ENCODE assay signal across 8 cellular contexts in genomic region chr12:50572275-50572674, GRCh38.
DNase-seq lines count a peak whose midpoint lies in the region; ATAC-seq, FAIRE-seq and TF ChIP-seq lines count a peak whose summit lies in the region.

No MANE protein-coding gene starts in this region.

- WGBS in right cardiac atrium, result 38% methylated on average over 1 of the region's 1 CpG
- 66 to 97% (median 78%) methylated on average over 1 of the region's 1 CpG for WGBS in small intestine, 3 donors

- H3K27ac Mint-ChIP-seq in WTC11, result peak overlapping the region; percentile 9
- no peak overlapping the region for H3K27ac Mint-ChIP-seq in activated T-cell treated with anti-CD3 and anti-CD28 coated beads, Interleukin-2, amount 50 U/mL, for 24 hours

- H3K9me3 Mint-ChIP-seq in WTC11, result no peaks in the 10 kb centered on the region; the same call in 1 of the 2 replicates
- peaks cover 3% of the 10 kb centered on the region for H3K9me3 Mint-ChIP-seq in activated T-cell treated with anti-CD3 and anti-CD28 coated beads, Interleukin-2, amount 50 U/mL, for 24 hours

- H3K27ac ChIP-seq in right cardiac atrium (ENCODE audit: low read length) (no peak overlapping the region), small intestine (ENCODE audit: low read depth in 1 of 2, low read length in 1 of 2) (no peak overlapping the region)

- no peaks in the 10 kb centered on the region for H3K36me3 ChIP-seq in small intestine (ENCODE audit: control insufficient read depth in 2 of 2, insufficient read depth in 2 of 2, low read length in 2 of 2)

- H3K36me3 Mint-ChIP-seq in WTC11, result no peaks in the 10 kb centered on the region
- peaks cover 1% of the 10 kb centered on the region for H3K36me3 Mint-ChIP-seq in activated T-cell treated with anti-CD3 and anti-CD28 coated beads, Interleukin-2, amount 50 U/mL, for 24 hours (ENCODE audit: low read depth)

- H3K4me3 ChIP-seq in right cardiac atrium (ENCODE audit: low read length) (no peak overlapping the region), small intestine (ENCODE audit: low read depth in 1 of 2, low read length in 2 of 2) (no peak overlapping the region)

- H3K4me3 Mint-ChIP-seq in WTC11, result no peak overlapping the region
- H3K4me3 Mint-ChIP-seq in activated T-cell treated with anti-CD3 and anti-CD28 coated beads, Interleukin-2, amount 50 U/mL, for 24 hours, result no peak overlapping the region

- H3K4me1 ChIP-seq in right cardiac atrium (ENCODE audit: control insufficient read depth, insufficient read depth, low read length) (peaks cover 17% of the 10 kb centered on the region), small intestine (ENCODE audit: control insufficient read depth in 2 of 2, insufficient read depth in 1 of 2, low read depth in 1 of 2, low read length in 1 of 2) (peaks cover 0 to 14% of the 10 kb centered on the region in 2 donors)

- H3K27me3 Mint-ChIP-seq in WTC11 (ENCODE audit: low read depth), result no peaks in the 10 kb centered on the region
- no peaks in the 10 kb centered on the region for H3K27me3 Mint-ChIP-seq in activated T-cell treated with anti-CD3 and anti-CD28 coated beads, Interleukin-2, amount 50 U/mL, for 24 hours

- DNase-seq in HCEC 1CT, result peak; percentile 79
- no peak for DNase-seq in WTC11 (ENCODE audit: low spot score)
- no peak for DNase-seq in right cardiac atrium
- peak; percentile 12 for DNase-seq in small intestine
- DNase-seq in NCI-H524 (lab: John Stamatoyannopoulos, UW), result no peak
- DNase-seq in NCI-H748 treated with DMSO at 0.1 percent for 48 hours (lab: John Stamatoyannopoulos, UW), result no peak
- DNase-seq in activated T-cell treated with anti-CD3 and anti-CD28 coated beads, Interleukin-2, amount 50 U/mL, for 24 hours, result no peak

- H3K4me1 Mint-ChIP-seq in WTC11, result peaks cover 53% of the 10 kb centered on the region
- peaks cover 42% of the 10 kb centered on the region for H3K4me1 Mint-ChIP-seq in activated T-cell treated with anti-CD3 and anti-CD28 coated beads, Interleukin-2, amount 50 U/mL, for 24 hours (ENCODE audit: low read depth)

- intact Hi-C loops in right cardiac atrium (cut with DNase I), result no loop called here

- CTCF ChIA-PET in WTC11 (lab: Charles Lee), result interaction anchor here (1.0 kb wide), 1 partner anchor 66 kb away, joined by 4 read pairs; no protein-coding TSS in a partner anchor

- no peak for FAIRE-seq in small intestine (lab: Jason Lieb, UNC)

- TF ChIP-seq CTCF in WTC11 (IDR thresholded peaks at IDR 0.05), result no peak

- no peaks in the 10 kb centered on the region for H3K9me3 ChIP-seq in right cardiac atrium (ENCODE audit: control insufficient read depth, low read length)
- H3K9me3 ChIP-seq in small intestine (ENCODE audit: control insufficient read depth, low read depth), result no peaks in the 10 kb centered on the region

- POLR2A ChIA-PET in WTC11 (lab: Charles Lee), result no interaction called here

- H3K27me3 ChIP-seq in right cardiac atrium (ENCODE audit: control insufficient read depth, insufficient read depth) (no peaks in the 10 kb centered on the region), small intestine (ENCODE audit: control insufficient read depth in 2 of 2, insufficient read depth in 2 of 2, low read length in 2 of 2) (no peaks in the 10 kb centered on the region)

- ATAC-seq in WTC11 (no peak), right cardiac atrium (peak; percentile 57 to 78), GM19467 (IDR thresholded peaks at IDR 0.05; ENCODE audit: unreplicated experiment) (no peak)

TF ChIP-seq in WTC11, 78 proteins besides CTCF, POLR2A, EP300 and RAD21:
- no peak for TF ChIP-seq GRHL2 (CRISPR knock-in tag; IDR thresholded peaks at IDR 0.05; ENCODE audit: insufficient replicate concordance, severe bottlenecking)
- no peak for TF ChIP-seq EMX1 (CRISPR knock-in tag; IDR thresholded peaks at IDR 0.05)
- no peak for TF ChIP-seq ATF6 (CRISPR knock-in tag; IDR thresholded peaks at IDR 0.05)
- no peak for TF ChIP-seq ZBTB43 (CRISPR knock-in tag; IDR thresholded peaks at IDR 0.05)
- no peak for TF ChIP-seq ZNF232 (CRISPR knock-in tag; IDR thresholded peaks at IDR 0.05)
- no peak for TF ChIP-seq ZNF671 (CRISPR knock-in tag; IDR thresholded peaks at IDR 0.05)

Comparison
In these comparisons a context has a peak if more than half of its experiments do, and no peak if none do; other contexts are left out.
1. DNase-seq: peak in HCEC 1CT (single experiment) and small intestine (single experiment); none in WTC11 (single experiment), right cardiac atrium (0 of 3), NCI-H524 (0 of 2), NCI-H748 treated with DMSO at 0.1 percent for 48 hours (single experiment) and activated T-cell treated with anti-CD3 and anti-CD28 coated beads, Interleukin-2, amount 50 U/mL, for 24 hours (single experiment).
2. ATAC-seq: peak in right cardiac atrium (2 of 2); none in WTC11 (single experiment) and GM19467 (single experiment).